In the genomic region with DNA sequence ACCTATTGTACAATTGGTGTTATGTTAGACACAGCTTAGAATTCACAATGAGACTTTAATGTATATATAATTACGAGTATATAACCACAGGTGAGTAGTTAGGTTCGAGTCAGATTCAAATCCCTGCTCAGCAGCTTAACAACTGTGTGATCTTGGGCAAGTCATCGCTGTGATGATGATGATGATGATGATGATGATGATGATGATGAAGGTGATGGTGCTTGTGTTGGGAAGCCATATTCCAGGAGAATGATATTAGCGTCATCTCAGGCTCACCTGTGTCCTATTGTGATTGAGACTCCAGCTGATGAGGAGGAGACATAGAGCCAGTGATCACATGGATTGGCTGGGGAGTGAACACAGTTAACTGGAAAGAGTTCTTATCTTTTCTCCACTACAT, we compare ENCODE assay signal across 10 cellular contexts. TPM values are rescaled to one million over a fixed set of nuclear protein-coding genes. Genes with fewer than 3 reads are reported as not detected.
"Had no signal": no experiment of that assay in that cellular context is flagged by ENCODE, and none has a peak within 500 bp of the region (broad histone marks: within the 10 kb centered on the region; RNA-seq: fewer than 3 reads in every experiment).

No MANE protein-coding gene starts in this region.

- ATAC-seq: K562 had no signal

- DNase-seq: IMR-90, KBM-7, KG1 had no signal

- FAIRE-seq: HTR-8/SVneo, K562 had no signal

- H3K27ac Mint-ChIP-seq: IgD-negative memory B cell had no signal

- H3K36me3 Mint-ChIP-seq: IgD-negative memory B cell had no signal

- H3K9ac ChIP-seq: KMS-11 had no signal

- H3K4me1 Mint-ChIP-seq: IgD-negative memory B cell had no signal

- H3K4me3 ChIP-seq: K562 had no signal

- H3K27ac ChIP-seq: HL-60, KMS-11 had no signal

- H3K4me3 Mint-ChIP-seq: IgD-negative memory B cell had no signal

- H3K4me2 ChIP-seq: KMS-11 had no signal

RNA-seq across cellular contexts. Expression of gene RFX4, which starts 16.5 kb away (rescaled TPM):
- total RNA-seq: HT-29, HT1080, IMR-90, K562 had no signal
- polyA plus RNA-seq: IgD-negative memory B cell, IMR-90, K562 had no signal
